8 cellular contexts compared by ENCODE assay signal in the genomic region with DNA sequence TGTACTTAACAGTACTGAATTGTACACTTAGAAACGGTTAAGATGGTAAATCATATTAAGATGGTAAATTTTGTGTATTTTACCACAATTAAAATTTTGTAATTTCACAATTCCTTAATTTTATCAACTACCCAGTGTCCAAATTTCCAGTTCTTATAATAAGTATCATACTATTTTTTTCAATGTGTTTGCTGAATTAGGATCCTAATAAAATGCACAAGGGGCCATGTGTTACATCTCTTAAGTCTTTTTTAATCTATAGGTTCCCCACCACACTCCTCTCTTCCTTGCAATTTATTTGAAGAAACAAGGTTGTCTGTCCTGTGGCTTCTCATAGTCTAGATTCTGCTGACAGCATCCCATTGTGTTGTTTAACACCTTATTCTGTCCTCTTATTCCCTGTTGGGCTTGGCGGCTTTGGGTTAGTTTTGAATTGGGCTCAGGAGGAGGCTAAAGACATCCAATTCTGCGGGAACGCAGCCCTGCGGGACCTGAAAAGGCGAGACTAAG. TPM values are rescaled to one million over a fixed set of nuclear protein-coding genes. Genes with fewer than 3 reads are reported as not detected.
DNase-seq lines count a peak whose midpoint lies in the region; ATAC-seq and TF ChIP-seq lines count a peak whose summit lies in the region.

No MANE protein-coding gene starts in this region.

- H3K27ac ChIP-seq in HCT116 (ENCODE audit: low read depth, low read length): peak overlapping the region; percentile 77
- H3K27ac ChIP-seq in left ventricle myocardium inferior (replicated peaks): peak overlapping the region; percentile 92
- peak overlapping the region; percentile 85 to 98 (median 95) for H3K27ac ChIP-seq in stomach

- no peak overlapping the region for H2AFZ ChIP-seq in HCT116 (ENCODE audit: low read depth, low read length, poor library complexity, severe bottlenecking)

- intact Hi-C loops in HCT116 (cut with micrococcal nuclease): loop anchor here (10.0 kb wide), 1 partner anchor 864 kb away; the partner anchor contains the start of gene AP1S2
- intact Hi-C loops in left ventricle myocardium inferior (cut with micrococcal nuclease): no loop called here
- intact Hi-C loops in stomach (cut with DNase I; ENCODE audit: low total_unique reads): loop anchor here (10.0 kb wide), 1 partner anchor 66 kb away; the partner anchor contains the start of gene TXLNG

- H4K20me1 ChIP-seq in HCT116 (ENCODE audit: insufficient read depth): no peaks in the 10 kb centered on the region

- CTCF ChIA-PET in HCT116 (lab: Charles Lee): no interaction called here

- 8 to 50% (median 14%) methylated on average over 1 to 6 of the region's 6 CpGs for WGBS in stomach, 5 donors

- TF ChIP-seq POLR2A in HCT116 (IDR thresholded peaks at IDR 0.05; ENCODE audit: borderline replicate concordance, extremely low read depth, insufficient read depth, insufficient read length) (no peak), stomach (IDR thresholded peaks at IDR 0.05) (no peak)

- no peak for TF ChIP-seq RAD21 in HCT116 (IDR thresholded peaks at IDR 0.05; ENCODE audit: low read depth)

- peak overlapping the region; percentile 81 for H3K4me3 ChIP-seq in GM08714 (ENCODE audit: low read length)
- H3K4me3 ChIP-seq in HCT116 (replicated peaks in 1 of 2; ENCODE audit: low read depth in 1 of 2, low read length in 2 of 2): peak overlapping the region; percentile 75 to 82
- peak overlapping the region; percentile 76 for H3K4me3 ChIP-seq in left ventricle myocardium inferior
- H3K4me3 ChIP-seq in stomach: peak overlapping the region; percentile 54 to 82 (median 72)

- TF ChIP-seq CTCF in HCT116 (IDR thresholded peaks at IDR 0.05 in 2 of 3, conservative IDR thresholded peaks at IDR 0.05 in 1 of 3; ENCODE audit: borderline replicate concordance in 1 of 3, insufficient read depth in 1 of 3, low read depth in 2 of 3, low read length in 2 of 3) (no peak), left ventricle myocardium inferior (IDR thresholded peaks at IDR 0.05; ENCODE audit: borderline replicate concordance) (no peak), stomach (IDR thresholded peaks at IDR 0.05) (no peak)

- no peaks in the 10 kb centered on the region for H3K27me3 ChIP-seq in HCT116 (ENCODE audit: insufficient read depth, low read length)
- H3K27me3 ChIP-seq in left ventricle myocardium inferior (ENCODE audit: low read depth): no peaks in the 10 kb centered on the region
- peaks cover 0 to 7% (median 0%) of the 10 kb centered on the region in 3 donors for H3K27me3 ChIP-seq in stomach

- no peak for TF ChIP-seq EP300 in stomach (IDR thresholded peaks at IDR 0.05)

- H3K9me3 ChIP-seq in HCT116 (ENCODE audit: control insufficient read depth in 1 of 2, insufficient read depth in 1 of 2, low read depth in 1 of 2, low read length in 2 of 2): no peaks in the 10 kb centered on the region
- no peaks in the 10 kb centered on the region for H3K9me3 ChIP-seq in left ventricle myocardium inferior (replicated peaks)
- H3K9me3 ChIP-seq in stomach: no peaks in the 10 kb centered on the region

- H3K4me1 ChIP-seq in HCT116 (ENCODE audit: control insufficient read depth in 1 of 2, insufficient read depth in 2 of 2, low read length in 2 of 2) (peaks cover 4 to 15% of the 10 kb centered on the region in 2 experiments; a peak in 1 of 4 replicates), left ventricle myocardium inferior (peaks cover 24% of the 10 kb centered on the region), stomach (peaks cover 0 to 41% (median 32%) of the 10 kb centered on the region in 4 donors)

- ATAC-seq in HCT116: no peak
- ATAC-seq in SK-N-SH treated with all-trans-retinoic acid at 6 μM for 48 hours: no peak

- H3K79me2 ChIP-seq in HCT116 (ENCODE audit: insufficient read depth, low read length): peaks cover 44% of the 10 kb centered on the region

- peak overlapping the region; percentile 92 for H3K4me2 ChIP-seq in HCT116 (ENCODE audit: low read length)

- RAD21 ChIA-PET in HCT116 (lab: Charles Lee; ENCODE audit: low non-redundant PET in 1 of 2, low total read pairs in 2 of 2, uncharacterized antibody in 2 of 2, unreplicated experiment in 2 of 2): no interaction called here

- POLR2A ChIA-PET in HCT116 (lab: Charles Lee): interaction anchor here (1.3 to 1.7 kb wide), 3 partner anchors 9 to 79 kb away, joined by 4 to 19 read pairs (median 5); no protein-coding TSS in a partner anchor

- no peaks in the 10 kb centered on the region for H3K9me2 ChIP-seq in HCT116 (ENCODE audit: insufficient read depth)

- no peaks in the 10 kb centered on the region for H3K36me3 ChIP-seq in HCT116 (ENCODE audit: control insufficient read depth in 1 of 2, insufficient read depth in 2 of 2, low read length in 2 of 2)
- no peaks in the 10 kb centered on the region for H3K36me3 ChIP-seq in left ventricle myocardium inferior
- H3K36me3 ChIP-seq in stomach: no peaks in the 10 kb centered on the region

- TSS peak; percentile 99 for BruUV-seq in HCT116 (replicated peaks; lab: Mats Ljungman, UMichigan)

- no peak for DNase-seq in HCT116 (ENCODE audit: low read depth, low spot score)
- DNase-seq in left ventricle myocardium inferior: no peak
- no peak for DNase-seq in stomach
- DNase-seq in A172 (ENCODE audit: low spot score): no peak
- DNase-seq in activated gamma-delta T cell treated with Interleukin-2 at 50 U/mL for 16 hours: no peak
- no peak for DNase-seq in stimulated activated naive CD4-positive, alpha-beta T cell (lab: John Stamatoyannopoulos, UW)

- peak overlapping the region; percentile 86 for H3K9ac ChIP-seq in HCT116 (ENCODE audit: low read length)

TF ChIP-seq in HCT116, 20 proteins besides CTCF, POLR2A, EP300 and RAD21:
- TF ChIP-seq SIN3A (IDR thresholded peaks at IDR 0.05; ENCODE audit: low read depth) (no peak), JUND (IDR thresholded peaks at IDR 0.05) (no peak), EZH2phosphoT487 (IDR thresholded peaks at IDR 0.05; ENCODE audit: borderline replicate concordance) (no peak), FOSL1 (IDR thresholded peaks at IDR 0.05; ENCODE audit: low read depth) (no peak), TCF7L2 (IDR thresholded peaks at IDR 0.05; ENCODE audit: borderline replicate concordance, extremely low read depth, insufficient read depth, insufficient read length) (no peak), SP1 (IDR thresholded peaks at IDR 0.05; ENCODE audit: low read depth) (no peak), CEBPB (IDR thresholded peaks at IDR 0.05; ENCODE audit: low read depth) (no peak), ZNF274 (IDR thresholded peaks at IDR 0.05; ENCODE audit: low read depth, low read length) (no peak), EGR1 (IDR thresholded peaks at IDR 0.05; ENCODE audit: low read depth) (no peak), POLR2AphosphoS5 (IDR thresholded peaks at IDR 0.05; ENCODE audit: low read depth, low read length) (no peak)
- TF ChIP-seq, protein P1, sequence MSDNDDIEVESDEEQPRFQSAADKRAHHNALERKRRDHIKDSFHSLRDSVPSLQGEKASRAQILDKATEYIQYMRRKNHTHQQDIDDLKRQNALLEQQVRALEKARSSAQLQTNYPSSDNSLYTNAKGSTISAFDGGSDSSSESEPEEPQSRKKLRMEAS (IDR thresholded peaks at IDR 0.05): no peak

TF ChIP-seq in SK-N-SH treated with all-trans-retinoic acid at 6 μM for 48 hours, 23 proteins besides CTCF, POLR2A, EP300 and RAD21:
- no peak for TF ChIP-seq TSHZ2 (CRISPR knock-in tag; IDR thresholded peaks at IDR 0.05)
- 0 out of 2 replicates have a peak, but pooled peaks have one; percentile 29 for TF ChIP-seq ZNF8 (CRISPR knock-in tag; IDR thresholded peaks at IDR 0.05)
TF ChIP-seq in SK-N-SH treated with all-trans-retinoic acid at 6 μM for 48 hours: peak in this region for 1.

RNA-seq across cellular contexts. Expression of gene SYAP1, which starts 0.5 kb away (rescaled TPM):
- total RNA-seq in HCT116 (2021; ENCODE audit: unreplicated experiment) (24.8 TPM), left ventricle myocardium inferior (18.1 TPM), stomach (10 to 100 TPM; 20.1 to 43.2 (median 37.6) TPM)
- 7.5 and 9.6 TPM in 2 replicates for polyA plus RNA-seq in HCT116 (2012)
- polyA plus RNA-seq in stomach: 10 to 100 TPM in 2 of 3 donors, 1 to 10 TPM in 1; 9.8 to 16.5 (median 15.6) TPM
- total RNA-seq in A172 (2014; rRNA removed; shearing (Covaris generic)): 50.1 and 53.8 TPM in 2 replicates

RNA-seq across cellular contexts. Expression of gene CTPS2, which starts 6.4 kb away (rescaled TPM):
- total RNA-seq in HCT116 (2021; ENCODE audit: unreplicated experiment) (9.6 TPM), left ventricle myocardium inferior (4.9 TPM), stomach (10 to 100 TPM in 3 of 5 donors, 1 to 10 TPM in 2; 2.3 to 34.3 (median 12.5) TPM)
- 4.7 and 6.2 TPM in 2 replicates for polyA plus RNA-seq in HCT116 (2012)
- 10 to 100 TPM in 1 of 3 donors, 1 to 10 TPM in 2; 5.8 to 13.2 (median 8.1) TPM for polyA plus RNA-seq in stomach
- 30.0 and 32.9 TPM in 2 replicates for total RNA-seq in A172 (2014; rRNA removed; shearing (Covaris generic))
